Comparison of ENCODE assay signal across 2 cellular contexts in the genomic region with DNA sequence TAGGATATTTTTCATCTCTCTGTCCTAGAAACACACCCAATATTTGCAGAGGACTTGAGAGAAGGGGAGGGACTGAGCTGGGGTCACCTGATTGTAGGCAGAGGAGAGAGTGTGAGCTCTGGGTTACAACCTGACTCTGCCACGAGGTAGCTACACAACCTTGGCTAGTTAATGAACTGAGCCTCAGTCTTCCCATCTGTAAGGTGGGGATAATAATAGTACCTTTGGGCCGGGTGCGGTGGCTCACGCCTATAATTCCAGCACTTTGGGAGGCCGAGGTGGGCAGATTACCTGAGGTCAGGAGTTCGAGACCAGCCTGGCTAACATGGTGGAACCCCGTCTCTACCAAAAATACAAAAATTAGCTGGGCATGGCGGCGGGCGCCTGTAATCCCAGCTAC.
A peak's percentile ranks its signal among the peaks of the same experiment; 100 is the strongest.
TF ChIP-seq lines count a peak whose summit lies in the region.

No MANE protein-coding gene starts in this region.

TF ChIP-seq in K562, 482 proteins besides CTCF, POLR2A, EP300 and RAD21:
- TF ChIP-seq BCOR (IDR thresholded peaks at IDR 0.05) (peak; percentile 82), KDM1A (IDR thresholded peaks at IDR 0.05) (peak; percentile 30 to 62; a peak in 3 of 4 replicates), RBM25 (IDR thresholded peaks at IDR 0.05; ENCODE audit: low read depth, low read length, severe bottlenecking) (peak; percentile 64), ADNP (tag; IDR thresholded peaks at IDR 0.05) (peak; percentile 64; the same call in 1 of the 2 replicates)

TF ChIP-seq in HepG2, 621 proteins besides CTCF, POLR2A, EP300 and RAD21:
- TF ChIP-seq ZNF629 (CRISPR knock-in tag; conservative IDR thresholded peaks at IDR 0.05) (peak; percentile 99), HDAC2 (CRISPR knock-in tag; IDR thresholded peaks at IDR 0.05) (0 out of 2 replicates have a peak, but pooled peaks have one; percentile 41), ZNF263 (CRISPR knock-in tag; IDR thresholded peaks at IDR 0.05) (0 out of 2 replicates have a peak, but pooled peaks have one; percentile 25), KDM1A (CRISPR knock-in tag; IDR thresholded peaks at IDR 0.05) (peak; percentile 94), MAX (IDR thresholded peaks at IDR 0.05) (0 out of 2 replicates have a peak, but pooled peaks have one; percentile 20), PBX2 (CRISPR knock-in tag; IDR thresholded peaks at IDR 0.05) (0 out of 2 replicates have a peak, but pooled peaks have one; percentile 15), ZMYM4 (CRISPR knock-in tag; IDR thresholded peaks at IDR 0.05) (peak; percentile 27; the same call in 1 of the 2 replicates), ZMYM2 (CRISPR knock-in tag; IDR thresholded peaks at IDR 0.05) (peak; percentile 69; the same call in 1 of the 2 replicates), ADNP (CRISPR knock-in tag; IDR thresholded peaks at IDR 0.05) (peak; percentile 97), TFE3 (CRISPR knock-in tag; IDR thresholded peaks at IDR 0.05) (peak; percentile 35; the same call in 1 of the 2 replicates), CHD4 (IDR thresholded peaks at IDR 0.05; ENCODE audit: borderline replicate concordance, low read length) (peak; percentile 82; the same call in 1 of the 2 replicates), ZNF121 (CRISPR knock-in tag; IDR thresholded peaks at IDR 0.05) (0 out of 2 replicates have a peak, but pooled peaks have one; percentile 31), MIXL1 (CRISPR knock-in tag; IDR thresholded peaks at IDR 0.05) (0 out of 2 replicates have a peak, but pooled peaks have one; percentile 43), ZMYM3 (CRISPR knock-in tag; IDR thresholded peaks at IDR 0.05) (peak; percentile 99), RCOR2 (CRISPR knock-in tag; IDR thresholded peaks at IDR 0.05) (peak; percentile 85; the same call in 1 of the 2 replicates)
- TF ChIP-seq, protein P1, sequence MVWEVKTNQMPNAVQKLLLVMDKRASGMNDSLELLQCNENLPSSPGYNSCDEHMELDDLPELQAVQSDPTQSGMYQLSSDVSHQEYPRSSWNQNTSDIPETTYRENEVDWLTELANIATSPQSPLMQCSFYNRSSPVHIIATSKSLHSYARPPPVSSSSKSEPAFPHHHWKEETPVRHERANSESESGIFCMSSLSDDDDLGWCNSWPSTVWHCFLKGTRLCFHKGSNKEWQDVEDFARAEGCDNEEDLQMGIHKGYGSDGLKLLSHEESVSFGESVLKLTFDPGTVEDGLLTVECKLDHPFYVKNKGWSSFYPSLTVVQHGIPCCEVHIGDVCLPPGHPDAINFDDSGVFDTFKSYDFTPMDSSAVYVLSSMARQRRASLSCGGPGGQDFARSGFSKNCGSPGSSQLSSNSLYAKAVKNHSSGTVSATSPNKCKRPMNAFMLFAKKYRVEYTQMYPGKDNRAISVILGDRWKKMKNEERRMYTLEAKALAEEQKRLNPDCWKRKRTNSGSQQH (CRISPR knock-in tag; IDR thresholded peaks at IDR 0.05; ENCODE audit: low read depth): 0 out of 2 replicates have a peak, but pooled peaks have one; percentile 38
